1 cellular context compared by ENCODE assay signal in the genomic region with DNA sequence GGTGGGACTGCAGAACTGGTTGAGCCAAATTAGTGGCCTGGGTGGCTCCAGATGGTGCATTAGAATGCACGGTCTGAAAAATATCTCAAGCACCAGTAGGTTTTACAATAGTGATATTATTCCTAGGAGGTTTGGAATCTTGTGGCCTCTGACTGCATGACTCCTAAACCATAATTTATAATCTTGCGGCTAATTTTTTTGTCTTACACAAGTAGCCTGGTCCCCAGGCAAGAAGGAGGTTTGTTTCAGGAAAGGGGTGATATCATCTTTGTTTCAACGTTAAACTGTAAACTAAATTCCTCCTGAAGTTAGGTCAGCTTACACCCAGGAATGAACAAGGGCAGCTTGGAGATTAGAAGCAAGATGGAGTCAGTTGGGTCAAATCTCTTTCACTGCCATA.
TF ChIP-seq lines count a peak whose summit lies in the region.

No MANE protein-coding gene starts in this region.

TF ChIP-seq in GM23338, 12 proteins besides CTCF, POLR2A, EP300 and RAD21 (continued from another document):
- TF ChIP-seq ZNF462 (CRISPR knock-in tag; IDR thresholded peaks at IDR 0.05) (no peak), ETS1 (IDR thresholded peaks at IDR 0.05) (no peak), POLR2AphosphoS5 (IDR thresholded peaks at IDR 0.05; ENCODE audit: low read depth) (no peak), ZNF331 (CRISPR knock-in tag; IDR thresholded peaks at IDR 0.05; ENCODE audit: low read depth) (no peak), STAT1 (IDR thresholded peaks at IDR 0.05; ENCODE audit: unreplicated experiment) (no peak), EZH2 (IDR thresholded peaks at IDR 0.05; ENCODE audit: low read depth, unreplicated experiment) (no peak), CREB1 (CRISPR knock-in tag; IDR thresholded peaks at IDR 0.05; ENCODE audit: low read depth) (no peak), EZH2phosphoT487 (IDR thresholded peaks at IDR 0.05; ENCODE audit: unreplicated experiment) (no peak)
